ENCODE assay signal across 16 cellular contexts in genomic region chr15:44598892-44599291, GRCh38.
A peak's percentile ranks its signal among the peaks of the same experiment; 100 is the strongest.
DNase-seq lines count a peak whose midpoint lies in the region; ATAC-seq and TF ChIP-seq lines count a peak whose summit lies in the region.
"Had no signal": no experiment of that assay in that cellular context is flagged by ENCODE, and none has a peak within 500 bp of the region (broad histone marks: within the 10 kb centered on the region; RNA-seq: fewer than 3 reads in every experiment).

No MANE protein-coding gene starts in this region.

- CTCF ChIA-PET in T-cell (lab: Charles Lee), result interaction anchor here in 1 of 2 donors (0.6 to 1.6 kb wide), 3 partner anchors 12 to 139 kb away, joined by 4 to 8 read pairs (median 5); partner anchors contain the start of gene TRIM69

- peaks cover 24% of the 10 kb centered on the region for H3K4me1 ChIP-seq in MM.1S (ENCODE audit: low read length)
- no peaks in the 10 kb centered on the region for H3K4me1 ChIP-seq in vagina
- H3K4me1 ChIP-seq: testis had no signal

- DNase-seq in EH (ENCODE audit: low read depth), result peak; percentile 83
- DNase-seq in T-cell, result no peak
- DNase-seq in choroid plexus epithelial cell (ENCODE audit: low read depth), result peak; percentile 79
- DNase-seq in pulmonary artery endothelial cell (ENCODE audit: low read depth, low spot score), result peak; percentile 64
- no peak for DNase-seq in MM.1S
- no peak for DNase-seq in vagina (ENCODE audit: extremely low spot score in 2 of 2)
- DNase-seq in RPMI8226, result no peak
- DNase-seq: activated T-cell treated with anti-CD3 and anti-CD28 coated beads for 4 hours, caudate nucleus, DMS79, NCI-H1092, NCI-H524 treated with DMSO at 0.1 percent for 48 hours, testis had no signal

- H3F3A ChIP-seq in MM.1S (ENCODE audit: insufficient read depth, low read length), result peaks cover 18% of the 10 kb centered on the region

- H3K36me3 Mint-ChIP-seq in T-cell, result peaks cover 46% of the 10 kb centered on the region

- H3K27me3 Mint-ChIP-seq in T-cell, result no peaks in the 10 kb centered on the region

- H3K27ac ChIP-seq in MM.1S (ENCODE audit: low read length) (no peak overlapping the region), vagina (no peak overlapping the region)
- H3K27ac ChIP-seq: RWPE1, testis had no signal

- H3K9me2 ChIP-seq in MM.1S (replicated peaks; ENCODE audit: insufficient read depth, low read length), result no peaks in the 10 kb centered on the region

- no peak overlapping the region for H2AFZ ChIP-seq in MM.1S (ENCODE audit: low read length)

- no peak for ATAC-seq in T-cell (replicated peaks in 1 of 4)
- ATAC-seq in HG03095 (IDR thresholded peaks at IDR 0.05; ENCODE audit: unreplicated experiment), result no peak
- ATAC-seq: sciatic nerve had no signal

- H3K4me3 Mint-ChIP-seq in T-cell, result no peak overlapping the region

- no peak for TF ChIP-seq POLR2A in vagina (IDR thresholded peaks at IDR 0.05)

- H3K27ac Mint-ChIP-seq in T-cell, result peak overlapping the region; percentile 80 to 89

- H4K20me1 ChIP-seq in MM.1S (ENCODE audit: insufficient read depth, low read length), result no peaks in the 10 kb centered on the region

- intact Hi-C loops in vagina (cut with DNase I), result no loop called here

- no peaks in the 10 kb centered on the region for H3K27me3 ChIP-seq in MM.1S (replicated peaks; ENCODE audit: insufficient read depth, low read length)
- no peaks in the 10 kb centered on the region for H3K27me3 ChIP-seq in vagina
- H3K27me3 ChIP-seq: testis had no signal

- TF ChIP-seq CTCF in choroid plexus epithelial cell (conservative IDR thresholded peaks at IDR 0.05; ENCODE audit: low read depth, low read length) (no peak), MM.1S (IDR thresholded peaks at IDR 0.05; ENCODE audit: low read length) (no peak), vagina (IDR thresholded peaks at IDR 0.05) (no peak)

- peaks cover 16 to 28% (median 18%) of the 10 kb centered on the region in 3 donors for H3K4me1 Mint-ChIP-seq in T-cell

- H3K4me3 ChIP-seq in choroid plexus epithelial cell (ENCODE audit: low read depth, low read length) (no peak overlapping the region), MM.1S (ENCODE audit: low read length) (no peak overlapping the region), vagina (no peak overlapping the region)
- H3K4me3 ChIP-seq: testis had no signal

- POLR2A ChIA-PET in T-cell (lab: Charles Lee), result interaction anchor here (0.5 kb wide), 2 partner anchors 23 to 139 kb away, joined by 3 to 5 read pairs; no protein-coding TSS in a partner anchor

- H3K9ac ChIP-seq in MM.1S (ENCODE audit: low read length), result no peak overlapping the region

- H3K4me2 ChIP-seq in MM.1S (ENCODE audit: low read depth, low read length), result no peak overlapping the region

- H3K9me3 ChIP-seq in MM.1S (replicated peaks; ENCODE audit: insufficient read depth, low read length) (no peaks in the 10 kb centered on the region), vagina (no peaks in the 10 kb centered on the region)
- H3K9me3 ChIP-seq: testis had no signal

- H3K9me3 Mint-ChIP-seq in T-cell, result no peaks in the 10 kb centered on the region

- H3K79me2 ChIP-seq in MM.1S (ENCODE audit: low read length), result no peaks in the 10 kb centered on the region

- no peaks in the 10 kb centered on the region for H3K36me3 ChIP-seq in MM.1S (replicated peaks; ENCODE audit: insufficient read depth, low read length)
- H3K36me3 ChIP-seq in vagina, result peaks cover 0 to 60% of the 10 kb centered on the region in 2 donors

Comparison
In these comparisons a context has a peak if more than half of its experiments do, and no peak if none do; other contexts are left out.
1. DNase-seq: peak in EH (single experiment), choroid plexus epithelial cell (single experiment) and pulmonary artery endothelial cell (single experiment); none in T-cell (0 of 34), MM.1S (single experiment), vagina (0 of 2) and RPMI8226 (single experiment).